Comparison of ENCODE assay signal across 27 cellular contexts in genomic region chr14:31712244-31713127, GRCh38.
"Had no signal": no experiment of that assay in that cellular context is flagged by ENCODE, and none has a peak within 500 bp of the region (broad histone marks: within the 10 kb centered on the region; RNA-seq: fewer than 3 reads in every experiment).

No MANE protein-coding gene starts in this region.

- DNase-seq: colonic mucosa; effector CD8-positive, alpha-beta T cell; esophagus squamous epithelium; foreskin melanocyte; glutamatergic neuron; heart right ventricle; hippocampal formation; immature natural killer cell; islet precursor cell; kidney glomerular epithelial cell; left colon; left ventricle myocardium inferior; mammary epithelial cell; mesendoderm; midbrain; naive thymus-derived CD4-positive, alpha-beta T cell; nucleus accumbens; sigmoid colon; stimulated activated CD4-positive, alpha-beta T cell treated with anti-CD3 and anti-CD28 coated beads, Interleukin-4, amount 100 ng/mL, for 4 hours; stimulated activated naive CD4-positive, alpha-beta T cell; stimulated activated naive CD8-positive, alpha-beta T cell treated with anti-CD3 and anti-CD28 coated beads, Interleukin-15, amount 100 ng/mL, for 72 hours; transverse colon; upper lobe of right lung; uterus had no signal

- H3K27ac Mint-ChIP-seq: dendritic cell treated with granulocyte-macrophage colony-stimulating factor and Interleukin-4, amounts not matched to agents 40 ng/mL and 50 ng/mL, for 4 days; immature natural killer cell; nephron; stimulated activated naive CD8-positive, alpha-beta T cell treated with anti-CD3 and anti-CD28 coated beads, Interleukin-15, amount 100 ng/mL, for 72 hours had no signal

- ATAC-seq: left colon; naive thymus-derived CD4-positive, alpha-beta T cell; stimulated activated naive CD8-positive, alpha-beta T cell treated with anti-CD3 and anti-CD28 coated beads, Interleukin-15, amount 100 ng/mL, for 72 hours; upper lobe of right lung had no signal

- H3K27me3 Mint-ChIP-seq: dendritic cell treated with granulocyte-macrophage colony-stimulating factor and Interleukin-4, amounts not matched to agents 40 ng/mL and 50 ng/mL, for 4 days; naive thymus-derived CD4-positive, alpha-beta T cell; stimulated activated naive CD8-positive, alpha-beta T cell treated with anti-CD3 and anti-CD28 coated beads, Interleukin-15, amount 100 ng/mL, for 72 hours had no signal

- H3K4me3 Mint-ChIP-seq: dendritic cell treated with granulocyte-macrophage colony-stimulating factor and Interleukin-4, amounts not matched to agents 40 ng/mL and 50 ng/mL, for 4 days; immature natural killer cell; naive thymus-derived CD4-positive, alpha-beta T cell; nephron; stimulated activated naive CD8-positive, alpha-beta T cell treated with anti-CD3 and anti-CD28 coated beads, Interleukin-15, amount 100 ng/mL, for 72 hours had no signal

- H3K4me1 Mint-ChIP-seq: immature natural killer cell; nephron; stimulated activated naive CD8-positive, alpha-beta T cell treated with anti-CD3 and anti-CD28 coated beads, Interleukin-15, amount 100 ng/mL, for 72 hours had no signal

- FAIRE-seq: endothelial cell of umbilical vein had no signal
